In the genomic region with DNA sequence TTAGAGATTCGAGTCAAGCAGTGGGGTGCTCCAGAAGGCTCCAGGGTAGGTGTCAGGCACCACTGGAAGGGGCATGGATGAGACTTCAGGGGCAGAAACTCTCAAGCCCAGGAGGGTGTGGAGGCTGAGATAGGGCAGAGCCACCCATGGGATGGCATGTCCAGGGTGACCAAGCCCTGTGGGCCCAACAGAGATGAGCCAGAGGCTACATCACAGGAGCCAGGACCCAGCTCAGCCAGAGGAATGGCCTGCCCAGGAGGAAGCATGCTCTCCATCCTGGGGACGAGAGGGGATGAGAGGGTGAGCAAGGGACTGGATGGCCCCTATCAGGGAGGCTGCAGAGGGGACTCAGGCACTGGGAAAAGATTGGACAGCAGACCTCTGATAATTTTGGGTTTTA, we compare ENCODE assay signal across 23 cellular contexts. TPM values are rescaled to one million over a fixed set of nuclear protein-coding genes. Genes with fewer than 3 reads are reported as not detected.
"Had no signal": no experiment of that assay in that cellular context is flagged by ENCODE, and none has a peak within 500 bp of the region (broad histone marks: within the 10 kb centered on the region; RNA-seq: fewer than 3 reads in every experiment).

No MANE protein-coding gene starts in this region.

- H3K9me3 ChIP-seq: esophagus squamous epithelium, gastroesophageal sphincter, right lobe of liver, spleen had no signal

- H3K27me3 ChIP-seq: esophagus squamous epithelium, gastroesophageal sphincter, right lobe of liver had no signal

- H3K9me3 Mint-ChIP-seq: effector memory CD8-positive, alpha-beta T cell; immature natural killer cell; naive B cell; nephron; type B pancreatic cell had no signal

- ATAC-seq: effector memory CD8-positive, alpha-beta T cell had no signal

- H3K27ac Mint-ChIP-seq: brain; effector memory CD8-positive, alpha-beta T cell; immature natural killer cell; type B pancreatic cell had no signal

- DNase-seq: effector memory CD8-positive, alpha-beta T cell; esophagus squamous epithelium; foreskin fibroblast; glutamatergic neuron; immature natural killer cell; left cardiac atrium; mesendoderm; naive B cell; posterior cingulate gyrus; spleen; stimulated activated CD4-positive, alpha-beta T cell treated with anti-CD3 and anti-CD28 coated beads, Interleukin-2, amount 100 ng/mL, for 24 hours; stimulated activated CD4-positive, alpha-beta T cell treated with anti-CD3 and anti-CD28 coated beads, Interleukin-4, amount 100 ng/mL, for 4 hours; stimulated activated naive CD4-positive, alpha-beta T cell treated with Interleukin-2 at 50 U/mL for 16 hours had no signal

- H3K4me3 ChIP-seq: esophagus squamous epithelium, gastroesophageal sphincter, lung, right lobe of liver, spleen had no signal

- H3K4me3 Mint-ChIP-seq: brain; effector memory CD8-positive, alpha-beta T cell; immature natural killer cell; nephron; type B pancreatic cell had no signal

- H3K4me1 Mint-ChIP-seq: immature natural killer cell, naive B cell had no signal

- H3K27ac ChIP-seq: gastroesophageal sphincter had no signal

- H3K36me3 Mint-ChIP-seq: brain, immature natural killer cell, naive B cell, type B pancreatic cell had no signal

RNA-seq across cellular contexts. Expression of gene SLCO2B1, which starts 42.8 kb away (rescaled TPM):
- polyA plus RNA-seq: immature natural killer cell, keratinocyte had no signal

RNA-seq across cellular contexts. Expression of gene TPBGL, which starts 46.9 kb away (rescaled TPM):
- total RNA-seq: epithelial cell of proximal tubule, osteocyte, right lobe of liver, skeletal muscle tissue had no signal
- polyA plus RNA-seq: keratinocyte had no signal
